ENCODE assay signal across 12 cellular contexts in the genomic region with DNA sequence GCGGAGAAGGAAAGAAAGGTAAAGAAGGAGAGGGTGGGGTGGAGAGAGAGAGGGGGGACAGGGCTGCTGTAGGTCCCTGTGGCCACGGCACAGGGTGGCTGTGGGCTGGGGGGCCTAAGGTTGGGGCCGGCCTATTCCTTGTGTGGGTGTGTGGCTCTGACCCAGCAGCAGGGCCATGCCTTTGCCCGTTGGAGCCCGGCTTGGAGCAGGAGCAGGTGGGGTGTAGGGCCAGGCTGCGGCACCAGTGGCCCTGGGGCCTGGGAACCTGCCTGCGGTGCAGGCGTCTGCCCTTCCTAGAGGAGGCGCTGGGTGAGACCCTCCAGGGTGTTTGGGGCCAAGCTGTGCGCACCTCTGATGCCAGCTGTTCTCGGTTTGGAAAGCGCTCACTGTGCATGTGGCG. TPM values are rescaled to one million over a fixed set of nuclear protein-coding genes. Genes with fewer than 3 reads are reported as not detected.
DNase-seq lines count a peak whose midpoint lies in the region; ATAC-seq and TF ChIP-seq lines count a peak whose summit lies in the region.
"Had no signal": no experiment of that assay in that cellular context is flagged by ENCODE, and none has a peak within 500 bp of the region (broad histone marks: within the 10 kb centered on the region; RNA-seq: fewer than 3 reads in every experiment).

No MANE protein-coding gene starts in this region.

- no peaks in the 10 kb centered on the region for H3K9me3 ChIP-seq in NT2/D1 (ENCODE audit: insufficient read depth, low read length)

- peak; percentile 72 for DNase-seq in H7
- DNase-seq in NT2/D1 (ENCODE audit: low read depth, low spot score): no peak
- peak; percentile 35 for DNase-seq in sciatic nerve (ENCODE audit: low spot score)
- DNase-seq in GM20000 (ENCODE audit: low spot score): no peak
- no peak for DNase-seq in activated naive CD4-positive, alpha-beta T cell (lab: John Stamatoyannopoulos, UW)
- DNase-seq: COR-L47, H9, NCI-H187, NCI-H774, PC-9 had no signal

- H3K4me3 ChIP-seq in H7 (ENCODE audit: insufficient read depth, low read depth, low read length) (no peak overlapping the region), NT2/D1 (ENCODE audit: insufficient read length, low read depth) (no peak overlapping the region)
- H3K4me3 ChIP-seq: PC-9 had no signal

- H3K9ac ChIP-seq in NT2/D1 (ENCODE audit: insufficient read length, low read depth): peak overlapping the region; percentile 25

- ATAC-seq in esophagus mucosa (peak; percentile 3), sciatic nerve (no peak), GM21423 (IDR thresholded peaks at IDR 0.05; ENCODE audit: unreplicated experiment) (no peak)

- intact Hi-C loops in sciatic nerve (cut with DNase I): no loop called here

- no peak for TF ChIP-seq CTCF in GM20000 (IDR thresholded peaks at IDR 0.05; ENCODE audit: extremely low read depth, missing control alignments)

- H3K4me1 ChIP-seq in NT2/D1 (ENCODE audit: insufficient read depth, insufficient read length): peaks cover 14% of the 10 kb centered on the region

- H3K27me3 ChIP-seq in H7 (ENCODE audit: control insufficient read depth, insufficient read depth, low read length): no peaks in the 10 kb centered on the region
- no peaks in the 10 kb centered on the region for H3K27me3 ChIP-seq in NT2/D1 (ENCODE audit: insufficient read depth, insufficient read length)

- H3K36me3 ChIP-seq in H7 (replicated peaks; ENCODE audit: control insufficient read depth, insufficient read depth, low read length): no peaks in the 10 kb centered on the region
- H3K36me3 ChIP-seq in NT2/D1 (ENCODE audit: insufficient read depth, insufficient read length, low read length): no peaks in the 10 kb centered on the region

RNA-seq across cellular contexts. Expression of gene SUMO3, which starts 19.7 kb away (rescaled TPM):
- 80.8 and 91.1 TPM in 2 replicates for total RNA-seq in H7 (2014; rRNA removed; shearing (Covaris generic))
- 51.9 TPM for total RNA-seq in esophagus mucosa
- 65.5 TPM for total RNA-seq in sciatic nerve

RNA-seq across cellular contexts. Expression of gene UBE2G2, which starts 35.9 kb away (rescaled TPM):
- 66.4 and 76.8 TPM in 2 replicates for total RNA-seq in H7 (2014; rRNA removed; shearing (Covaris generic))
- total RNA-seq in esophagus mucosa (35.8 TPM), sciatic nerve (78.0 TPM)

RNA-seq across cellular contexts. Expression of gene PTTG1IP, which starts 36.0 kb away (rescaled TPM):
- total RNA-seq in H7 (2014; rRNA removed; shearing (Covaris generic)): 117 and 134 TPM in 2 replicates
- total RNA-seq in esophagus mucosa: 67.1 TPM
- total RNA-seq in sciatic nerve: 192 TPM

Comparison
In these comparisons a context has a peak if more than half of its experiments do, and no peak if none do; other contexts are left out.
1. DNase-seq: peak in H7 (single experiment) and sciatic nerve (single experiment); none in NT2/D1 (single experiment), GM20000 (single experiment) and activated naive CD4-positive, alpha-beta T cell (0 of 4).